2 cellular contexts compared by ENCODE assay signal in the genomic region with DNA sequence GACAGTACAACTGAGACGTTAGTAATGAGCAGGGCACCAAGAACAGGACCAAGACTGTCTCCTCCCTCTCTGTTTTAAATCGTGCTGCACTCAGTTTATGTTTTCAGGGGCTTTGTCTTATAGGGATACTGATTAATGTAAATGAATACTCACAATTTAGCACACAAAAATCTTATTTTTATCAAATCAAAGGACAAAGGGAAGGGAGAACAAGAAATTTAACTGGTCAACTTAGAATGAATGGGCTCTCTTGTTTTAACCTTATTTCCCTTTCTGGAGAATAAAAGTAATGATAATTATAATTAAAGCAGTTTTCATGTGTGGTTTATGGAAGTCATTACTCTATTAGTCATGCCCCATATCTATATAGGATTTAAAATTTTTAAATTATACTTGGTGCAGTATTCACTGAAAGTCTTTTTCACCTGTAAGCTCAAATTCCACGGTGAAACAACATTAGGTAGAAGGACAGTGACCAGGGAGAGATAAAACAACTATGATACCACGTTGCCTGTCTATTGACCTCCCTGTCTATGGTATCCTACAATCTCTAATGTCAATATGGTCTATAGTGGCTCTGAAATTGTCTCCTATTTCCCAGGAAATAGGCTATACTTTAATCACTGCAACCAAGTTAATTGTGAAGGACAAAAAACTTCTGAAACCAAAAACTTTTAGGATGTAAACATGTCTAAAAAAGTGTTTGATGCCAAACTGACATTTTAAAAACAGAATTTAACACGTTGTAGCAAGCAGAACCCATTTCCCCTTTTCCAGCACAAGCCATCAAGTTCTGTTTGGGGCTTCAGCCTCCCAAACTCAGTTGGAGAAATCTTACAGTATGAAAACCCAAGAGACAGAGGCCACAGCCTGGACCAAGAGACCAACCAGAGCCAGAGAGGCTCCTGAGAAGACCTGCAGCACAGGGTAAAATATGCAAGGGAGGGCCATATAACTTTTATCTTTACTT.
TF ChIP-seq lines count a peak whose summit lies in the region.

No MANE protein-coding gene starts in this region.

TF ChIP-seq in WTC11, 78 proteins besides CTCF, POLR2A, EP300 and RAD21 (continues in another document):
- no peak for TF ChIP-seq E2F5 (CRISPR knock-in tag; IDR thresholded peaks at IDR 0.05)
- TF ChIP-seq, protein P1, sequence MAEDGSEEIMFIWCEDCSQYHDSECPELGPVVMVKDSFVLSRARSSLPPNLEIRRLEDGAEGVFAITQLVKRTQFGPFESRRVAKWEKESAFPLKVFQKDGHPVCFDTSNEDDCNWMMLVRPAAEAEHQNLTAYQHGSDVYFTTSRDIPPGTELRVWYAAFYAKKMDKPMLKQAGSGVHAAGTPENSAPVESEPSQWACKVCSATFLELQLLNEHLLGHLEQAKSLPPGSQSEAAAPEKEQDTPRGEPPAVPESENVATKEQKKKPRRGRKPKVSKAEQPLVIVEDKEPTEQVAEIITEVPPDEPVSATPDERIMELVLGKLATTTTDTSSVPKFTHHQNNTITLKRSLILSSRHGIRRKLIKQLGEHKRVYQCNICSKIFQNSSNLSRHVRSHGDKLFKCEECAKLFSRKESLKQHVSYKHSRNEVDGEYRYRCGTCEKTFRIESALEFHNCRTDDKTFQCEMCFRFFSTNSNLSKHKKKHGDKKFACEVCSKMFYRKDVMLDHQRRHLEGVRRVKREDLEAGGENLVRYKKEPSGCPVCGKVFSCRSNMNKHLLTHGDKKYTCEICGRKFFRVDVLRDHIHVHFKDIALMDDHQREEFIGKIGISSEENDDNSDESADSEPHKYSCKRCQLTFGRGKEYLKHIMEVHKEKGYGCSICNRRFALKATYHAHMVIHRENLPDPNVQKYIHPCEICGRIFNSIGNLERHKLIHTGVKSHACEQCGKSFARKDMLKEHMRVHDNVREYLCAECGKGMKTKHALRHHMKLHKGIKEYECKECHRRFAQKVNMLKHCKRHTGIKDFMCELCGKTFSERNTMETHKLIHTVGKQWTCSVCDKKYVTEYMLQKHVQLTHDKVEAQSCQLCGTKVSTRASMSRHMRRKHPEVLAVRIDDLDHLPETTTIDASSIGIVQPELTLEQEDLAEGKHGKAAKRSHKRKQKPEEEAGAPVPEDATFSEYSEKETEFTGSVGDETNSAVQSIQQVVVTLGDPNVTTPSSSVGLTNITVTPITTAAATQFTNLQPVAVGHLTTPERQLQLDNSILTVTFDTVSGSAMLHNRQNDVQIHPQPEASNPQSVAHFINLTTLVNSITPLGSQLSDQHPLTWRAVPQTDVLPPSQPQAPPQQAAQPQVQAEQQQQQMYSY (CRISPR knock-in tag; IDR thresholded peaks at IDR 0.05): no peak
- TF ChIP-seq, protein P2, sequence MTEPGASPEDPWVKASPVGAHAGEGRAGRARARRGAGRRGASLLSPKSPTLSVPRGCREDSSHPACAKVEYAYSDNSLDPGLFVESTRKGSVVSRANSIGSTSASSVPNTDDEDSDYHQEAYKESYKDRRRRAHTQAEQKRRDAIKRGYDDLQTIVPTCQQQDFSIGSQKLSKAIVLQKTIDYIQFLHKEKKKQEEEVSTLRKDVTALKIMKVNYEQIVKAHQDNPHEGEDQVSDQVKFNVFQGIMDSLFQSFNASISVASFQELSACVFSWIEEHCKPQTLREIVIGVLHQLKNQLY (CRISPR knock-in tag; IDR thresholded peaks at IDR 0.05): no peak
- no peak for TF ChIP-seq EMX1 (CRISPR knock-in tag; IDR thresholded peaks at IDR 0.05)
- no peak for TF ChIP-seq RORB (CRISPR knock-in tag; IDR thresholded peaks at IDR 0.05)
- no peak for TF ChIP-seq STAT6 (CRISPR knock-in tag; conservative IDR thresholded peaks at IDR 0.05; ENCODE audit: low read depth)
- no peak for TF ChIP-seq ZNF219 (CRISPR knock-in tag; IDR thresholded peaks at IDR 0.05; ENCODE audit: borderline replicate concordance)
- no peak for TF ChIP-seq ZBTB43 (CRISPR knock-in tag; IDR thresholded peaks at IDR 0.05)
- no peak for TF ChIP-seq IRF2 (CRISPR knock-in tag; IDR thresholded peaks at IDR 0.05; ENCODE audit: borderline replicate concordance, low read depth)
- TF ChIP-seq, protein P3, sequence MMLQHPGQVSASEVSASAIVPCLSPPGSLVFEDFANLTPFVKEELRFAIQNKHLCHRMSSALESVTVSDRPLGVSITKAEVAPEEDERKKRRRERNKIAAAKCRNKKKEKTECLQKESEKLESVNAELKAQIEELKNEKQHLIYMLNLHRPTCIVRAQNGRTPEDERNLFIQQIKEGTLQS (CRISPR knock-in tag; conservative IDR thresholded peaks at IDR 0.05): no peak
- TF ChIP-seq JUN (CRISPR knock-in tag; IDR thresholded peaks at IDR 0.05): no peak

TF ChIP-seq in endothelial cell of umbilical vein, 7 proteins besides CTCF, POLR2A, EP300 and RAD21:
- TF ChIP-seq MAX (IDR thresholded peaks at IDR 0.05; ENCODE audit: insufficient read depth, insufficient read length) (no peak), POLR2AphosphoS5 (IDR thresholded peaks at IDR 0.05; ENCODE audit: insufficient read depth, low read depth, low read length) (no peak), JUN (IDR thresholded peaks at IDR 0.05; ENCODE audit: borderline replicate concordance, insufficient read depth, insufficient read length, low read depth) (no peak), MYC (IDR thresholded peaks at IDR 0.05; ENCODE audit: low read depth, low read length) (no peak), EZH2 (IDR thresholded peaks at IDR 0.05; ENCODE audit: borderline replicate concordance, low read depth, low read length, severe bottlenecking) (no peak), FOS (IDR thresholded peaks at IDR 0.05; ENCODE audit: borderline replicate concordance, insufficient read depth, low read length) (no peak), GATA2 (IDR thresholded peaks at IDR 0.05; ENCODE audit: insufficient read depth, insufficient read length, low read depth, low read length) (no peak)
